In genomic region chr18:76459687-76460350, GRCh38 we compare ENCODE assay signal across 8 cellular contexts. TPM values are rescaled to one million over a fixed set of nuclear protein-coding genes. Genes with fewer than 3 reads are reported as not detected.
DNase-seq lines count a peak whose midpoint lies in the region; ATAC-seq, FAIRE-seq and TF ChIP-seq lines count a peak whose summit lies in the region.

No MANE protein-coding gene starts in this region.

- peak; percentile 99 for DNase-seq in ACHN
- DNase-seq in PC-3 = peak; percentile 93
- DNase-seq in NCI-H1105 treated with DMSO at 0.1 percent for 48 hours (lab: John Stamatoyannopoulos, UW) = no peak
- no peak for DNase-seq in activated CD8-positive, alpha-beta T cell treated with anti-CD3 and anti-CD28 coated beads, Interleukin-2, amount 10 ng/mL, durations not matched to agents 7 days and 5 days
- no peak for DNase-seq in kidney

- H3K36me3 Mint-ChIP-seq in nephron (ENCODE audit: low read depth) = peaks cover 62% of the 10 kb centered on the region
- H3K36me3 Mint-ChIP-seq in activated CD8-positive, alpha-beta T cell treated with anti-CD3 and anti-CD28 coated beads, Interleukin-2, amount 10 ng/mL, durations not matched to agents 7 days and 5 days (ENCODE audit: low read depth) = no peaks in the 10 kb centered on the region

- no peak for TF ChIP-seq CTCF in PC-3 (conservative IDR thresholded peaks at IDR 0.05; ENCODE audit: low read depth, low read length)
- no peak for TF ChIP-seq CTCF in nephron (IDR thresholded peaks at IDR 0.05; ENCODE audit: unreplicated experiment in 3 of 3)
- no peak for TF ChIP-seq CTCF in kidney (IDR thresholded peaks at IDR 0.05; ENCODE audit: borderline replicate concordance, extremely low read depth, insufficient read depth)

- no peak for TF ChIP-seq POLR2A in GM18505 (IDR thresholded peaks at IDR 0.05; ENCODE audit: borderline replicate concordance, extremely low read depth, insufficient read depth, insufficient read length)

- H4K20me1 ChIP-seq in PC-3 (ENCODE audit: low read length) = no peaks in the 10 kb centered on the region

- peak overlapping the region; percentile 16 to 49 (median 49) for H3K27ac Mint-ChIP-seq in nephron
- H3K27ac Mint-ChIP-seq in activated CD8-positive, alpha-beta T cell treated with anti-CD3 and anti-CD28 coated beads, Interleukin-2, amount 10 ng/mL, durations not matched to agents 7 days and 5 days = no peak overlapping the region

- H3K79me2 ChIP-seq in PC-3 (ENCODE audit: low read length) = no peaks in the 10 kb centered on the region

- peak overlapping the region; percentile 68 for H3K4me2 ChIP-seq in PC-3 (ENCODE audit: low read length)

- H3K9ac ChIP-seq in PC-3 (ENCODE audit: low read length) (no peak overlapping the region; the same call in 1 of the 2 replicates), kidney (ENCODE audit: low read length in 2 of 2) (no peak overlapping the region)

- H3K27me3 ChIP-seq in PC-3 (ENCODE audit: low read length) = peaks cover 34% of the 10 kb centered on the region

- peaks cover 61% of the 10 kb centered on the region for H3K4me1 Mint-ChIP-seq in nephron
- peaks cover 7% of the 10 kb centered on the region for H3K4me1 Mint-ChIP-seq in activated CD8-positive, alpha-beta T cell treated with anti-CD3 and anti-CD28 coated beads, Interleukin-2, amount 10 ng/mL, durations not matched to agents 7 days and 5 days (ENCODE audit: low read depth)

- POLR2A ChIA-PET in PC-3 (lab: Charles Lee; ENCODE audit: unreplicated experiment) = no interaction called here
- POLR2A ChIA-PET in activated CD8-positive, alpha-beta T cell treated with anti-CD3 and anti-CD28 coated beads, Interleukin-2, amount 10 ng/mL, durations not matched to agents 7 days and 5 days (lab: Charles Lee) = no interaction called here

- H3K9me2 ChIP-seq in PC-3 (replicated peaks; ENCODE audit: low read length) = no peaks in the 10 kb centered on the region

- H3K9me3 ChIP-seq in PC-3 (ENCODE audit: low read length) (no peaks in the 10 kb centered on the region), kidney (ENCODE audit: control insufficient read depth in 1 of 2, low read length in 2 of 2) (no peaks in the 10 kb centered on the region)

- H3K27ac ChIP-seq in PC-3 (ENCODE audit: low read length) = peak overlapping the region; percentile 67
- H3K27ac ChIP-seq in kidney (ENCODE audit: low read depth in 2 of 2, low read length in 2 of 2) = peak overlapping the region in 1 of 2 donors; percentile 57

- BruUV-seq in PC-3 (replicated peaks; lab: Mats Ljungman, UMichigan) = no TSS peak

- H3F3A ChIP-seq in PC-3 (ENCODE audit: low read length, unreplicated experiment) = no peaks in the 10 kb centered on the region

- no peaks in the 10 kb centered on the region for H3K27me3 Mint-ChIP-seq in nephron (ENCODE audit: low read depth)
- H3K27me3 Mint-ChIP-seq in activated CD8-positive, alpha-beta T cell treated with anti-CD3 and anti-CD28 coated beads, Interleukin-2, amount 10 ng/mL, durations not matched to agents 7 days and 5 days (ENCODE audit: low read depth) = peaks cover 3% of the 10 kb centered on the region

- peak overlapping the region; percentile 40; the same call in 1 of the 2 replicates for H3K4me3 ChIP-seq in PC-3 (ENCODE audit: low read length)
- no peak overlapping the region for H3K4me3 ChIP-seq in kidney (ENCODE audit: low read length in 2 of 2)

- no peaks in the 10 kb centered on the region for H3K36me3 ChIP-seq in PC-3 (ENCODE audit: low read depth, low read length)
- H3K36me3 ChIP-seq in kidney (ENCODE audit: control insufficient read depth in 1 of 2, insufficient read depth in 2 of 2, low read length in 2 of 2) = peaks cover 0 to 2% of the 10 kb centered on the region in 2 donors

- in situ Hi-C loops in ACHN (cut with HindIII; ENCODE audit: low pct_ligation_motif_present, low pct_unique_long_range_greater_than_20kb, low sequenced_read_pairs) = no loop called here

- peak; percentile 97 for ATAC-seq in PC-3
- ATAC-seq in esophagus mucosa = peak; percentile 94
- ATAC-seq in activated CD8-positive, alpha-beta T cell treated with anti-CD3 and anti-CD28 coated beads, Interleukin-2, amount 10 ng/mL, durations not matched to agents 7 days and 5 days = no peak
- ATAC-seq in GM18505 (IDR thresholded peaks at IDR 0.05; ENCODE audit: unreplicated experiment) = no peak

- H3K9me3 Mint-ChIP-seq in nephron = no peaks in the 10 kb centered on the region
- H3K9me3 Mint-ChIP-seq in activated CD8-positive, alpha-beta T cell treated with anti-CD3 and anti-CD28 coated beads, Interleukin-2, amount 10 ng/mL, durations not matched to agents 7 days and 5 days (ENCODE audit: insufficient read depth) = no peaks in the 10 kb centered on the region

- peaks cover 15% of the 10 kb centered on the region for H3K4me1 ChIP-seq in PC-3 (ENCODE audit: insufficient read depth, low read length)
- H3K4me1 ChIP-seq in kidney (ENCODE audit: control insufficient read depth in 1 of 2, insufficient read depth in 1 of 2, low read depth in 1 of 2, low read length in 2 of 2) = peaks cover 6 to 18% of the 10 kb centered on the region in 2 donors

- no peak for FAIRE-seq in kidney (lab: Jason Lieb, UNC)

- CTCF ChIA-PET in PC-3 (lab: Charles Lee) = no interaction called here
- CTCF ChIA-PET in activated CD8-positive, alpha-beta T cell treated with anti-CD3 and anti-CD28 coated beads, Interleukin-2, amount 10 ng/mL, durations not matched to agents 7 days and 5 days (lab: Charles Lee) = no interaction called here

- intact Hi-C loops in PC-3 (cut with micrococcal nuclease) (no loop called here), kidney (cut with DNase I) (no loop called here)

- no peak overlapping the region for H3K4me3 Mint-ChIP-seq in nephron
- no peak overlapping the region for H3K4me3 Mint-ChIP-seq in activated CD8-positive, alpha-beta T cell treated with anti-CD3 and anti-CD28 coated beads, Interleukin-2, amount 10 ng/mL, durations not matched to agents 7 days and 5 days

- H2AFZ ChIP-seq in PC-3 (ENCODE audit: low read length) = peak overlapping the region; percentile 24; the same call in 1 of the 2 replicates

RNA-seq across cellular contexts. Expression of gene ZNF516, which starts 35.2 kb away (rescaled TPM):
- 1.7 and 4.0 TPM in 2 replicates for total RNA-seq in PC-3 (2014; rRNA removed)
- total RNA-seq in esophagus mucosa = 19.3 TPM
- total RNA-seq in activated CD8-positive, alpha-beta T cell treated with anti-CD3 and anti-CD28 coated beads, Interleukin-2, amount 10 ng/mL, durations not matched to agents 7 days and 5 days = 1 to 10 TPM; 2.5 to 3.3 TPM
- 28.7 TPM for total RNA-seq in kidney
- polyA plus RNA-seq in kidney (ENCODE audit: insufficient read depth, low read depth, low replicate concordance) = 6.7 TPM

Comparison
In these comparisons a context has a peak if more than half of its experiments do, and no peak if none do; other contexts are left out.
1. DNase-seq: peak in ACHN (single experiment) and PC-3 (single experiment); none in NCI-H1105 treated with DMSO at 0.1 percent for 48 hours (single experiment), activated CD8-positive, alpha-beta T cell treated with anti-CD3 and anti-CD28 coated beads, Interleukin-2, amount 10 ng/mL, durations not matched to agents 7 days and 5 days (single experiment) and kidney (single experiment).
2. ATAC-seq: peak in PC-3 (single experiment) and esophagus mucosa (single experiment); none in activated CD8-positive, alpha-beta T cell treated with anti-CD3 and anti-CD28 coated beads, Interleukin-2, amount 10 ng/mL, durations not matched to agents 7 days and 5 days (single experiment) and GM18505 (single experiment).